Comparison of ENCODE assay signal across 5 cellular contexts in genomic region chr3:60135474-60135873, GRCh38.
"Had no signal": no experiment of that assay in that cellular context is flagged by ENCODE, and none has a peak within 500 bp of the region (broad histone marks: within the 10 kb centered on the region; RNA-seq: fewer than 3 reads in every experiment).

No MANE protein-coding gene starts in this region.

- H3K27ac Mint-ChIP-seq: GM23338, H9 had no signal

- ATAC-seq: GM23338, K562 had no signal

- H3K4me3 Mint-ChIP-seq: GM23338, H9 had no signal

- H3K4me3 ChIP-seq: GM23338, K562 had no signal

- H3K9me3 Mint-ChIP-seq: GM23338, H9 had no signal

- DNase-seq: H9, HCEC 1CT, IMR-90 had no signal

- H3K4me2 ChIP-seq: GM23338 had no signal
